26 cellular contexts compared by ENCODE assay signal in genomic region chr14:96261772-96262485, GRCh38. TPM values are rescaled to one million over a fixed set of nuclear protein-coding genes. Genes with fewer than 3 reads are reported as not detected.
DNase-seq lines count a peak whose midpoint lies in the region; ATAC-seq and TF ChIP-seq lines count a peak whose summit lies in the region.
"Had no signal": no experiment of that assay in that cellular context is flagged by ENCODE, and none has a peak within 500 bp of the region (broad histone marks: within the 10 kb centered on the region; RNA-seq: fewer than 3 reads in every experiment).

No MANE protein-coding gene starts in this region.

- no peaks in the 10 kb centered on the region for H3K79me1 ChIP-seq in H9 (ENCODE audit: insufficient read depth, low read depth, low read length, poor library complexity, severe bottlenecking)

- no peak overlapping the region for H2AK5ac ChIP-seq in H9 (ENCODE audit: insufficient read length, low read length)

- H3K4me1 ChIP-seq in H9 (ENCODE audit: insufficient read depth, low read length) (no peaks in the 10 kb centered on the region), esophagus squamous epithelium (peaks cover 11 to 93% (median 23%) of the 10 kb centered on the region in 3 donors)

- no peaks in the 10 kb centered on the region for H3K4me1 Mint-ChIP-seq in H9
- H3K4me1 Mint-ChIP-seq in activated naive CD8-positive, alpha-beta T cell treated with anti-CD3 and anti-CD28 coated beads for 36 hours, result no peaks in the 10 kb centered on the region
- H3K4me1 Mint-ChIP-seq in activated naive CD4-positive, alpha-beta T cell treated with anti-CD3 and anti-CD28 coated beads for 36 hours (ENCODE audit: low read depth), result no peaks in the 10 kb centered on the region
- H3K4me1 Mint-ChIP-seq: activated naive CD4-positive, alpha-beta T cell treated with anti-CD3 and anti-CD28 coated beads, Interleukin-2, amount 50 U/mL, for 24 hours; naive thymus-derived CD8-positive, alpha-beta T cell had no signal

- H3K9me3 Mint-ChIP-seq in H9, result peaks cover 5 to 8% of the 10 kb centered on the region in 2 experiments; a peak in 4 of 5 replicates
- H3K9me3 Mint-ChIP-seq in activated naive CD8-positive, alpha-beta T cell treated with anti-CD3 and anti-CD28 coated beads for 36 hours, result no peaks in the 10 kb centered on the region
- no peaks in the 10 kb centered on the region for H3K9me3 Mint-ChIP-seq in activated naive CD4-positive, alpha-beta T cell treated with anti-CD3 and anti-CD28 coated beads for 36 hours
- H3K9me3 Mint-ChIP-seq: activated naive CD4-positive, alpha-beta T cell treated with anti-CD3 and anti-CD28 coated beads, Interleukin-2, amount 50 U/mL, for 24 hours; activated T-cell treated with anti-CD3 and anti-CD28 coated beads, Interleukin-2, amount 50 U/mL, for 24 hours; naive thymus-derived CD8-positive, alpha-beta T cell had no signal

- H3K27ac ChIP-seq in H9 (ENCODE audit: insufficient read length, low read depth, low read length) (no peak overlapping the region), esophagus squamous epithelium (peak overlapping the region in 3 of 4 donors; percentile 66 to 87 (median 84))
- H3K27ac ChIP-seq: BLaER1 treated with 17β-estradiol and CSF1 and Interleukin-3, amounts not matched to agents 10 nM and 100 nM; stomach; upper lobe of right lung had no signal

- H4K8ac ChIP-seq in H9 (replicated peaks; ENCODE audit: insufficient read length, low read depth, low read length), result no peak overlapping the region

- no peaks in the 10 kb centered on the region for H4K20me1 ChIP-seq in H9 (ENCODE audit: control insufficient read depth, insufficient read depth, insufficient read length)
- H4K20me1 ChIP-seq: BLaER1 treated with 17β-estradiol and CSF1 and Interleukin-3, amounts not matched to agents 10 nM and 100 nM had no signal

- H2AFZ ChIP-seq in H9 (ENCODE audit: low read length), result no peak overlapping the region

- H2BK120ac ChIP-seq in H9 (ENCODE audit: low read depth, low read length, poor library complexity, severe bottlenecking), result no peak overlapping the region

- no peak overlapping the region for H3K4me3 ChIP-seq in esophagus squamous epithelium
- no peak overlapping the region for H3K4me3 ChIP-seq in retinal pigment epithelial cell (ENCODE audit: low read length)
- H3K4me3 ChIP-seq: BLaER1 treated with 17β-estradiol and CSF1 and Interleukin-3, amounts not matched to agents 10 nM and 100 nM; lung; stomach; upper lobe of right lung had no signal

- WGBS in H9 (ENCODE audit: extremely low coverage, insufficient read length, low lambda C conversion rate), result no CpG with 5 or more reads among the region's 15 CpGs
- 82 to 86% methylated on average over 9 to 13 of the region's 15 CpGs for WGBS in esophagus squamous epithelium, 2 donors

- H3K18ac ChIP-seq in H9 (ENCODE audit: insufficient read length, low read depth, low read length), result no peak overlapping the region

- H3K9ac ChIP-seq in H9 (ENCODE audit: extremely low read depth, insufficient read length, low read length), result no peak overlapping the region
- H3K9ac ChIP-seq: BLaER1 treated with 17β-estradiol and CSF1 and Interleukin-3, amounts not matched to agents 10 nM and 100 nM had no signal

- H3T11ph ChIP-seq in H9 (ENCODE audit: low read length), result no peak overlapping the region

- H2BK15ac ChIP-seq in H9 (ENCODE audit: low read depth, low read length), result no peak overlapping the region

- TF ChIP-seq CTCF in H9 (conservative IDR thresholded peaks at IDR 0.05), result peak; percentile 13; the same call in 1 of the 3 replicates
- no peak for TF ChIP-seq CTCF in esophagus squamous epithelium (IDR thresholded peaks at IDR 0.05)
- TF ChIP-seq CTCF in retinal pigment epithelial cell (conservative IDR thresholded peaks at IDR 0.05; ENCODE audit: low read depth, low read length), result peak; percentile 8

- H3K4me2 ChIP-seq in H9 (ENCODE audit: insufficient read depth, insufficient read length, low read length), result no peak overlapping the region
- H3K4me2 ChIP-seq: BLaER1 treated with 17β-estradiol and CSF1 and Interleukin-3, amounts not matched to agents 10 nM and 100 nM had no signal

- peaks cover 1% of the 10 kb centered on the region for H3K27me3 Mint-ChIP-seq in H9 (ENCODE audit: low read depth)
- H3K27me3 Mint-ChIP-seq in activated naive CD8-positive, alpha-beta T cell treated with anti-CD3 and anti-CD28 coated beads for 36 hours, result peaks cover 21% of the 10 kb centered on the region
- H3K27me3 Mint-ChIP-seq in activated naive CD4-positive, alpha-beta T cell treated with anti-CD3 and anti-CD28 coated beads for 36 hours (ENCODE audit: low read depth), result peaks cover 6% of the 10 kb centered on the region

- no peak overlapping the region for H4K5ac ChIP-seq in H9 (ENCODE audit: insufficient read length, low read depth, low read length)

- H3K36me3 Mint-ChIP-seq in H9 (ENCODE audit: insufficient read depth in 1 of 3, low read depth in 3 of 3), result no peaks in the 10 kb centered on the region; a peak in 1 of 7 replicates
- H3K36me3 Mint-ChIP-seq in activated naive CD8-positive, alpha-beta T cell treated with anti-CD3 and anti-CD28 coated beads for 36 hours, result no peaks in the 10 kb centered on the region
- H3K36me3 Mint-ChIP-seq in activated naive CD4-positive, alpha-beta T cell treated with anti-CD3 and anti-CD28 coated beads for 36 hours (ENCODE audit: low read depth), result no peaks in the 10 kb centered on the region
- H3K36me3 Mint-ChIP-seq: activated naive CD4-positive, alpha-beta T cell treated with anti-CD3 and anti-CD28 coated beads, Interleukin-2, amount 50 U/mL, for 24 hours; naive thymus-derived CD8-positive, alpha-beta T cell had no signal

- H3K56ac ChIP-seq in H9 (ENCODE audit: insufficient read length, low read depth, low read length), result no peak overlapping the region

- no peak overlapping the region for H3K4ac ChIP-seq in H9 (ENCODE audit: low read depth, low read length)

- no peaks in the 10 kb centered on the region for H3K79me2 ChIP-seq in H9 (ENCODE audit: insufficient read depth, low read length)

- no peak overlapping the region for H3K23ac ChIP-seq in H9 (ENCODE audit: insufficient read length, low read depth, low read length)

- H2BK12ac ChIP-seq in H9 (ENCODE audit: insufficient read length, low read depth, low read length), result no peak overlapping the region

- TF ChIP-seq POLR2A in esophagus squamous epithelium (IDR thresholded peaks at IDR 0.05), result no peak

- no peak overlapping the region for H2BK5ac ChIP-seq in H9 (ENCODE audit: insufficient read length, low read length)

- H3K27ac Mint-ChIP-seq in H9, result no peak overlapping the region; a peak in 1 of 7 replicates
- H3K27ac Mint-ChIP-seq in activated naive CD8-positive, alpha-beta T cell treated with anti-CD3 and anti-CD28 coated beads for 36 hours, result no peak overlapping the region
- H3K27ac Mint-ChIP-seq in activated naive CD4-positive, alpha-beta T cell treated with anti-CD3 and anti-CD28 coated beads for 36 hours, result no peak overlapping the region
- H3K27ac Mint-ChIP-seq: activated CD8-positive, alpha-beta T cell treated with anti-CD3 and anti-CD28 coated beads, Interleukin-2, amount 10 ng/mL, durations not matched to agents 7 days and 5 days; activated naive CD4-positive, alpha-beta T cell treated with anti-CD3 and anti-CD28 coated beads, Interleukin-2, amount 50 U/mL, for 24 hours; activated T-cell treated with anti-CD3 and anti-CD28 coated beads, Interleukin-2, amount 50 U/mL, for 24 hours had no signal

- H3K4me3 Mint-ChIP-seq in H9, result no peak overlapping the region
- H3K4me3 Mint-ChIP-seq in activated naive CD8-positive, alpha-beta T cell treated with anti-CD3 and anti-CD28 coated beads for 36 hours, result no peak overlapping the region
- no peak overlapping the region for H3K4me3 Mint-ChIP-seq in activated naive CD4-positive, alpha-beta T cell treated with anti-CD3 and anti-CD28 coated beads for 36 hours
- H3K4me3 Mint-ChIP-seq: activated CD8-positive, alpha-beta T cell treated with anti-CD3 and anti-CD28 coated beads, Interleukin-2, amount 10 ng/mL, durations not matched to agents 7 days and 5 days; activated naive CD4-positive, alpha-beta T cell treated with anti-CD3 and anti-CD28 coated beads, Interleukin-2, amount 50 U/mL, for 24 hours; activated T-cell treated with anti-CD3 and anti-CD28 coated beads, Interleukin-2, amount 50 U/mL, for 24 hours; naive thymus-derived CD8-positive, alpha-beta T cell had no signal

- no peak overlapping the region for H2BK20ac ChIP-seq in H9 (ENCODE audit: low read depth, low read length, poor library complexity, severe bottlenecking)

- peaks cover 0 to 5% (median 0%) of the 10 kb centered on the region in 3 donors for H3K36me3 ChIP-seq in esophagus squamous epithelium
- H3K36me3 ChIP-seq: BLaER1 treated with 17β-estradiol and CSF1 and Interleukin-3, amounts not matched to agents 10 nM and 100 nM; stomach; upper lobe of right lung had no signal

- H3K9me3 ChIP-seq in H9 (ENCODE audit: control insufficient read depth, low read depth, low read length) (no peaks in the 10 kb centered on the region), esophagus squamous epithelium (no peaks in the 10 kb centered on the region)
- H3K9me3 ChIP-seq: stomach, upper lobe of right lung had no signal

- intact Hi-C loops in esophagus squamous epithelium (cut with DNase I), result no loop called here
- intact Hi-C loops in activated naive CD4-positive, alpha-beta T cell treated with anti-CD3 and anti-CD28 coated beads for 36 hours (cut with micrococcal nuclease), result no loop called here

- no peak overlapping the region for H3K14ac ChIP-seq in H9 (ENCODE audit: insufficient read depth, low read length)

- H3K23me2 ChIP-seq in H9 (ENCODE audit: insufficient read length, low read depth, low read length, poor library complexity, severe bottlenecking), result no peaks in the 10 kb centered on the region

- no peak overlapping the region for H4K91ac ChIP-seq in H9 (ENCODE audit: insufficient read length, low read depth, low read length)

- ATAC-seq in HG03442 (IDR thresholded peaks at IDR 0.05; ENCODE audit: unreplicated experiment) (no peak), HG02642 (IDR thresholded peaks at IDR 0.05; ENCODE audit: poor library complexity, unreplicated experiment) (no peak)
- ATAC-seq: activated CD8-positive, alpha-beta T cell treated with anti-CD3 and anti-CD28 coated beads, Interleukin-2, amount 10 ng/mL, durations not matched to agents 7 days and 5 days; naive thymus-derived CD8-positive, alpha-beta T cell; Right ventricle myocardium inferior; upper lobe of right lung had no signal

- DNase-seq in H9 (no peak), SHP77 (lab: John Stamatoyannopoulos, UW) (peak; percentile 51 to 76), esophagus squamous epithelium (lab: John Stamatoyannopoulos, UW) (no peak), retinal pigment epithelial cell (ENCODE audit: low read depth) (no peak)
- no peak for DNase-seq in activated naive CD8-positive, alpha-beta T cell treated with anti-CD3 and anti-CD28 coated beads for 36 hours
- no peak for DNase-seq in activated naive CD4-positive, alpha-beta T cell treated with anti-CD3 and anti-CD28 coated beads for 36 hours
- DNase-seq: activated CD4-positive, CD25-positive, alpha-beta regulatory T cell; activated CD8-positive, alpha-beta T cell treated with anti-CD3 and anti-CD28 coated beads, Interleukin-2, amount 10 ng/mL, durations not matched to agents 7 days and 5 days; activated T-cell treated with anti-CD3 and anti-CD28 coated beads, Interleukin-2, amount 50 U/mL, for 24 hours; foreskin fibroblast; hippocampal formation; Kasumi-1; naive thymus-derived CD8-positive, alpha-beta T cell; NCI-H1048; NCI-H526; posterior cingulate gyrus; stimulated activated CD4-positive, alpha-beta T cell treated with anti-CD3 and anti-CD28 coated beads, Interleukin-2, amount 100 ng/mL, for 48 hours; stomach; T-helper 2 cell; upper lobe of right lung had no signal

- CTCF ChIA-PET in activated naive CD4-positive, alpha-beta T cell treated with anti-CD3 and anti-CD28 coated beads for 36 hours (lab: Charles Lee), result interaction anchor here (1.2 to 1.4 kb wide), 2 partner anchors 12 to 161 kb away, joined by 4 to 5 read pairs; no protein-coding TSS in a partner anchor

- H3K27me3 ChIP-seq in H9 (ENCODE audit: insufficient read depth, low read length) (no peaks in the 10 kb centered on the region), esophagus squamous epithelium (no peaks in the 10 kb centered on the region)
- H3K27me3 ChIP-seq: BLaER1 treated with 17β-estradiol and CSF1 and Interleukin-3, amounts not matched to agents 10 nM and 100 nM; upper lobe of right lung had no signal

RNA-seq across cellular contexts. Expression of gene BDKRB1, which starts 5.9 kb away (rescaled TPM):
- not detected in 2 replicates for total RNA-seq in H9 (2021)
- 10 to 100 TPM in 1 of 4 donors, 1 to 10 TPM in 3; 4.0 to 12.2 (median 5.7) TPM for total RNA-seq in esophagus squamous epithelium
- total RNA-seq in activated naive CD8-positive, alpha-beta T cell treated with anti-CD3 and anti-CD28 coated beads for 36 hours, result not detected
- not detected for total RNA-seq in activated naive CD4-positive, alpha-beta T cell treated with anti-CD3 and anti-CD28 coated beads for 36 hours
- total RNA-seq: activated CD8-positive, alpha-beta T cell treated with anti-CD3 and anti-CD28 coated beads, Interleukin-2, amount 10 ng/mL, durations not matched to agents 7 days and 5 days; naive thymus-derived CD8-positive, alpha-beta T cell; Right ventricle myocardium inferior; upper lobe of right lung had no signal

RNA-seq across cellular contexts. Expression of gene BDKRB2, which starts 57.3 kb away (rescaled TPM):
- total RNA-seq in H9 (2021) (0.13 and 0.15 TPM in 2 replicates), esophagus squamous epithelium (10 to 100 TPM; 18.8 to 31.2 (median 20.0) TPM)
- total RNA-seq in activated naive CD8-positive, alpha-beta T cell treated with anti-CD3 and anti-CD28 coated beads for 36 hours, result not detected
- under 1 TPM; 0.10 TPM for total RNA-seq in activated naive CD4-positive, alpha-beta T cell treated with anti-CD3 and anti-CD28 coated beads for 36 hours
- total RNA-seq: activated CD8-positive, alpha-beta T cell treated with anti-CD3 and anti-CD28 coated beads, Interleukin-2, amount 10 ng/mL, durations not matched to agents 7 days and 5 days; naive thymus-derived CD8-positive, alpha-beta T cell had no signal

Comparison
In these comparisons a context has a peak if more than half of its experiments do, and no peak if none do; other contexts are left out.
1. DNase-seq: peak in SHP77 (2 of 2); none in H9 (single experiment), esophagus squamous epithelium (single experiment), retinal pigment epithelial cell (single experiment), activated naive CD8-positive, alpha-beta T cell treated with anti-CD3 and anti-CD28 coated beads for 36 hours (single experiment) and activated naive CD4-positive, alpha-beta T cell treated with anti-CD3 and anti-CD28 coated beads for 36 hours (single experiment).
2. CTCF ChIP-seq: peak in H9 (single experiment) and retinal pigment epithelial cell (single experiment); none in esophagus squamous epithelium (0 of 6).
3. RNA of gene BDKRB2, which starts 57.3 kb away (total RNA-seq): 18.8 to 31.2 TPM in esophagus squamous epithelium; 0.13 to 0.15 TPM in H9, 0.10 TPM in activated naive CD4-positive, alpha-beta T cell treated with anti-CD3 and anti-CD28 coated beads for 36 hours and not detected in activated naive CD8-positive, alpha-beta T cell treated with anti-CD3 and anti-CD28 coated beads for 36 hours; every median in the first group is over 10 times any median in the second.